ENCODE assay signal across 14 cellular contexts in genomic region chr16:56870271-56870888, GRCh38. TPM values are rescaled to one million over a fixed set of nuclear protein-coding genes. Genes with fewer than 3 reads are reported as not detected.
DNase-seq lines count a peak whose midpoint lies in the region; ATAC-seq lines count a peak whose summit lies in the region.
"Had no signal": no experiment of that assay in that cellular context is flagged by ENCODE, and none has a peak within 500 bp of the region (broad histone marks: within the 10 kb centered on the region; RNA-seq: fewer than 3 reads in every experiment).

No MANE protein-coding gene starts in this region.

- no peak for DNase-seq in activated naive CD8-positive, alpha-beta T cell treated with anti-CD3 and anti-CD28 coated beads, Interleukin-2, amount 10 ng/mL, durations not matched to agents 7 days and 5 days
- DNase-seq in activated naive CD8-positive, alpha-beta T cell treated with anti-CD3 and anti-CD28 coated beads for 36 hours = no peak
- DNase-seq in MV-4-11 (lab: John Stamatoyannopoulos, UW) = peak; percentile 49
- no peak for DNase-seq in memory B cell (ENCODE audit: low spot score in 2 of 2)
- DNase-seq in GM19238 (ENCODE audit: insufficient read length, low spot score) = no peak
- no peak for DNase-seq in kidney glomerular epithelial cell (lab: John Stamatoyannopoulos, UW)
- DNase-seq in OCI-M2 (lab: John Stamatoyannopoulos, UW; ENCODE audit: unreplicated experiment) = no peak
- DNase-seq: C1 segment of cervical spinal cord, DMS 273 treated with DMSO at 0.1 percent for 48 hours, NCI-H146, NCI-H2081 treated with DMSO at 0.1 percent for 48 hours had no signal

- H3K36me3 Mint-ChIP-seq in activated naive CD8-positive, alpha-beta T cell treated with anti-CD3 and anti-CD28 coated beads, Interleukin-2, amount 10 ng/mL, durations not matched to agents 7 days and 5 days = no peaks in the 10 kb centered on the region
- H3K36me3 Mint-ChIP-seq in activated naive CD8-positive, alpha-beta T cell treated with anti-CD3 and anti-CD28 coated beads for 36 hours = no peaks in the 10 kb centered on the region
- H3K36me3 Mint-ChIP-seq in memory B cell = no peaks in the 10 kb centered on the region
- H3K36me3 Mint-ChIP-seq in stimulated activated naive CD8-positive, alpha-beta T cell treated with anti-CD3 and anti-CD28 coated beads, Interleukin-15, Interleukin-2, amounts not matched to agents 100 ng/mL and 50 ng/mL, for 24 hours (ENCODE audit: low read depth) = no peaks in the 10 kb centered on the region

- H3K4me3 Mint-ChIP-seq in activated naive CD8-positive, alpha-beta T cell treated with anti-CD3 and anti-CD28 coated beads, Interleukin-2, amount 10 ng/mL, durations not matched to agents 7 days and 5 days = no peak overlapping the region
- no peak overlapping the region for H3K4me3 Mint-ChIP-seq in activated naive CD8-positive, alpha-beta T cell treated with anti-CD3 and anti-CD28 coated beads for 36 hours
- peak overlapping the region; percentile 81 for H3K4me3 Mint-ChIP-seq in memory B cell
- no peak overlapping the region for H3K4me3 Mint-ChIP-seq in stimulated activated naive CD8-positive, alpha-beta T cell treated with anti-CD3 and anti-CD28 coated beads, Interleukin-15, Interleukin-2, amounts not matched to agents 100 ng/mL and 50 ng/mL, for 24 hours

- H3K9me3 Mint-ChIP-seq in activated naive CD8-positive, alpha-beta T cell treated with anti-CD3 and anti-CD28 coated beads, Interleukin-2, amount 10 ng/mL, durations not matched to agents 7 days and 5 days = no peaks in the 10 kb centered on the region
- no peaks in the 10 kb centered on the region for H3K9me3 Mint-ChIP-seq in activated naive CD8-positive, alpha-beta T cell treated with anti-CD3 and anti-CD28 coated beads for 36 hours
- H3K9me3 Mint-ChIP-seq in memory B cell = no peaks in the 10 kb centered on the region
- no peaks in the 10 kb centered on the region for H3K9me3 Mint-ChIP-seq in stimulated activated naive CD8-positive, alpha-beta T cell treated with anti-CD3 and anti-CD28 coated beads, Interleukin-15, Interleukin-2, amounts not matched to agents 100 ng/mL and 50 ng/mL, for 24 hours

- peak overlapping the region; percentile 34 for H3K27ac Mint-ChIP-seq in activated naive CD8-positive, alpha-beta T cell treated with anti-CD3 and anti-CD28 coated beads, Interleukin-2, amount 10 ng/mL, durations not matched to agents 7 days and 5 days
- no peak overlapping the region for H3K27ac Mint-ChIP-seq in activated naive CD8-positive, alpha-beta T cell treated with anti-CD3 and anti-CD28 coated beads for 36 hours
- H3K27ac Mint-ChIP-seq in memory B cell = peak overlapping the region; percentile 96
- peak overlapping the region; percentile 16 for H3K27ac Mint-ChIP-seq in stimulated activated naive CD8-positive, alpha-beta T cell treated with anti-CD3 and anti-CD28 coated beads, Interleukin-15, Interleukin-2, amounts not matched to agents 100 ng/mL and 50 ng/mL, for 24 hours

- POLR2A ChIA-PET in activated naive CD8-positive, alpha-beta T cell treated with anti-CD3 and anti-CD28 coated beads, Interleukin-2, amount 10 ng/mL, durations not matched to agents 7 days and 5 days (lab: Charles Lee) = no interaction called here

- H3K27me3 Mint-ChIP-seq in activated naive CD8-positive, alpha-beta T cell treated with anti-CD3 and anti-CD28 coated beads, Interleukin-2, amount 10 ng/mL, durations not matched to agents 7 days and 5 days = no peaks in the 10 kb centered on the region
- H3K27me3 Mint-ChIP-seq in activated naive CD8-positive, alpha-beta T cell treated with anti-CD3 and anti-CD28 coated beads for 36 hours = no peaks in the 10 kb centered on the region
- H3K27me3 Mint-ChIP-seq in memory B cell = no peaks in the 10 kb centered on the region
- no peaks in the 10 kb centered on the region for H3K27me3 Mint-ChIP-seq in stimulated activated naive CD8-positive, alpha-beta T cell treated with anti-CD3 and anti-CD28 coated beads, Interleukin-15, Interleukin-2, amounts not matched to agents 100 ng/mL and 50 ng/mL, for 24 hours

- H3K4me1 Mint-ChIP-seq in activated naive CD8-positive, alpha-beta T cell treated with anti-CD3 and anti-CD28 coated beads, Interleukin-2, amount 10 ng/mL, durations not matched to agents 7 days and 5 days = peaks cover 13% of the 10 kb centered on the region
- H3K4me1 Mint-ChIP-seq in activated naive CD8-positive, alpha-beta T cell treated with anti-CD3 and anti-CD28 coated beads for 36 hours = peaks cover 12% of the 10 kb centered on the region
- H3K4me1 Mint-ChIP-seq in memory B cell = peaks cover 29% of the 10 kb centered on the region
- H3K4me1 Mint-ChIP-seq in stimulated activated naive CD8-positive, alpha-beta T cell treated with anti-CD3 and anti-CD28 coated beads, Interleukin-15, Interleukin-2, amounts not matched to agents 100 ng/mL and 50 ng/mL, for 24 hours (ENCODE audit: low read depth) = peaks cover 17% of the 10 kb centered on the region

- no peak for ATAC-seq in activated naive CD8-positive, alpha-beta T cell treated with anti-CD3 and anti-CD28 coated beads, Interleukin-2, amount 10 ng/mL, durations not matched to agents 7 days and 5 days (ENCODE audit: low read depth)
- ATAC-seq in memory B cell (ENCODE audit: low read depth) = peak; percentile 66

RNA-seq across cellular contexts. Expression of gene SLC12A3, which starts 5.4 kb away (rescaled TPM):
- not detected for total RNA-seq in activated naive CD8-positive, alpha-beta T cell treated with anti-CD3 and anti-CD28 coated beads, Interleukin-2, amount 10 ng/mL, durations not matched to agents 7 days and 5 days
- under 1 TPM in 1 of 2 experiments, not detected in 1; 0.04 TPM for total RNA-seq in activated naive CD8-positive, alpha-beta T cell treated with anti-CD3 and anti-CD28 coated beads for 36 hours
- total RNA-seq: Daoy, IMR-90 had no signal
